In genomic region chr10:51196508-51197175, GRCh38 we compare ENCODE assay signal across 22 cellular contexts.
DNase-seq lines count a peak whose midpoint lies in the region; ATAC-seq and TF ChIP-seq lines count a peak whose summit lies in the region.
"Had no signal": no experiment of that assay in that cellular context is flagged by ENCODE, and none has a peak within 500 bp of the region (broad histone marks: within the 10 kb centered on the region; RNA-seq: fewer than 3 reads in every experiment).

No MANE protein-coding gene starts in this region.

- H3K9me3 ChIP-seq in PC-3 (ENCODE audit: low read length) (no peaks in the 10 kb centered on the region), mucosa of descending colon (no peaks in the 10 kb centered on the region)
- H3K9me3 ChIP-seq in CD4-positive, alpha-beta memory T cell (ENCODE audit: control insufficient read depth in 1 of 2, low read length in 2 of 2) = no peaks in the 10 kb centered on the region
- H3K9me3 ChIP-seq: BE2C; BLaER1 treated with 17β-estradiol and CSF1 and Interleukin-3, amounts not matched to agents 10 nM and 100 nM had no signal

- H3K4me1 ChIP-seq in PC-3 (ENCODE audit: insufficient read depth, low read length) (peaks cover 21% of the 10 kb centered on the region), mucosa of descending colon (ENCODE audit: low read depth) (peaks cover 8% of the 10 kb centered on the region)
- H3K4me1 ChIP-seq in CD4-positive, alpha-beta memory T cell (ENCODE audit: insufficient read depth, low read length) = no peaks in the 10 kb centered on the region
- H3K4me1 ChIP-seq: BE2C; BLaER1 treated with 17β-estradiol and CSF1 and Interleukin-3, amounts not matched to agents 10 nM and 100 nM had no signal

- H3K27ac Mint-ChIP-seq in CD4-positive, alpha-beta memory T cell = no peak overlapping the region
- H3K27ac Mint-ChIP-seq: CD14-positive monocyte; CD4-positive, alpha-beta T cell had no signal

- CTCF ChIA-PET in PC-3 (lab: Charles Lee) = interaction anchor here (0.6 to 1.1 kb wide), 3 partner anchors 65 to 124 kb away, joined by 3 to 4 read pairs (median 3); no protein-coding TSS in a partner anchor
- CTCF ChIA-PET in CD4-positive, alpha-beta memory T cell (lab: Charles Lee; ENCODE audit: partially characterized antibody) = no interaction called here

- peaks cover 0 to 4% (median 0%) of the 10 kb centered on the region in 8 donors for H3K9me3 Mint-ChIP-seq in CD4-positive, alpha-beta memory T cell

- peak overlapping the region; percentile 36 for H3K4me2 ChIP-seq in PC-3 (ENCODE audit: low read length)
- H3K4me2 ChIP-seq: BLaER1 treated with 17β-estradiol and CSF1 and Interleukin-3, amounts not matched to agents 10 nM and 100 nM had no signal

- POLR2A ChIA-PET in PC-3 (lab: Charles Lee; ENCODE audit: unreplicated experiment) = interaction anchor here (0.6 to 1.0 kb wide), 2 partner anchors 36 to 122 kb away, joined by 3 to 4 read pairs; partner anchors contain the start of gene PRKG1
- POLR2A ChIA-PET in CD4-positive, alpha-beta memory T cell (lab: Charles Lee; ENCODE audit: partially characterized antibody) = no interaction called here

- no peak overlapping the region for H3K9ac ChIP-seq in PC-3 (ENCODE audit: low read length)
- H3K9ac ChIP-seq: BLaER1 treated with 17β-estradiol and CSF1 and Interleukin-3, amounts not matched to agents 10 nM and 100 nM; GM23248 had no signal

- H3F3A ChIP-seq in PC-3 (ENCODE audit: low read length, unreplicated experiment) = no peaks in the 10 kb centered on the region

- no peaks in the 10 kb centered on the region for H3K4me1 Mint-ChIP-seq in CD4-positive, alpha-beta memory T cell
- H3K4me1 Mint-ChIP-seq: CD14-positive monocyte had no signal

- H3K9me2 ChIP-seq in PC-3 (replicated peaks; ENCODE audit: low read length) = no peaks in the 10 kb centered on the region

- no peak overlapping the region for H2AFZ ChIP-seq in PC-3 (ENCODE audit: low read length)
- H2AFZ ChIP-seq: GM23248 had no signal

- H3K4me3 ChIP-seq in PC-3 (ENCODE audit: low read length) (no peak overlapping the region), mucosa of descending colon (no peak overlapping the region)
- H3K4me3 ChIP-seq in CD4-positive, alpha-beta memory T cell (ENCODE audit: low read length in 2 of 2) = no peak overlapping the region
- H3K4me3 ChIP-seq: BLaER1 treated with 17β-estradiol and CSF1 and Interleukin-3, amounts not matched to agents 10 nM and 100 nM; GM12878; GM23248 had no signal

- no peaks in the 10 kb centered on the region for H3K27me3 ChIP-seq in PC-3 (ENCODE audit: low read length)
- H3K27me3 ChIP-seq in CD4-positive, alpha-beta memory T cell (ENCODE audit: insufficient read depth, low read length) = no peaks in the 10 kb centered on the region
- H3K27me3 ChIP-seq: BE2C; BLaER1 treated with 17β-estradiol and CSF1 and Interleukin-3, amounts not matched to agents 10 nM and 100 nM had no signal

- TF ChIP-seq CTCF in PC-3 (conservative IDR thresholded peaks at IDR 0.05; ENCODE audit: low read depth, low read length) = no peak
- TF ChIP-seq CTCF in mucosa of descending colon (IDR thresholded peaks at IDR 0.05) = no peak

- H3K4me3 Mint-ChIP-seq in CD4-positive, alpha-beta memory T cell = no peak overlapping the region
- H3K4me3 Mint-ChIP-seq: CD14-positive monocyte; CD4-positive, alpha-beta T cell had no signal

- peak; percentile 92 for ATAC-seq in PC-3
- ATAC-seq in left colon = peak; percentile 68
- peak; percentile 63 for ATAC-seq in mucosa of descending colon
- ATAC-seq: GM12878 had no signal

- intact Hi-C loops in PC-3 (cut with micrococcal nuclease) (loop anchor here (1.0 kb wide), 2 partner anchors 19 to 122 kb away; partner anchors contain the start of gene PRKG1), left colon (cut with DNase I, micrococcal nuclease) (no loop called here), mucosa of descending colon (cut with DNase I, micrococcal nuclease) (no loop called here)
- intact Hi-C loops in CD4-positive, alpha-beta memory T cell (cut with micrococcal nuclease) = no loop called here

- no peaks in the 10 kb centered on the region for H3K36me3 ChIP-seq in PC-3 (ENCODE audit: low read depth, low read length)
- H3K36me3 ChIP-seq in mucosa of descending colon (ENCODE audit: low read depth) = no peaks in the 10 kb centered on the region
- no peaks in the 10 kb centered on the region for H3K36me3 ChIP-seq in CD4-positive, alpha-beta memory T cell (ENCODE audit: insufficient read depth, low read length)
- H3K36me3 ChIP-seq: BE2C; BLaER1 treated with 17β-estradiol and CSF1 and Interleukin-3, amounts not matched to agents 10 nM and 100 nM had no signal

- no peaks in the 10 kb centered on the region for H3K27me3 Mint-ChIP-seq in CD4-positive, alpha-beta memory T cell
- H3K27me3 Mint-ChIP-seq: CD4-positive, alpha-beta T cell had no signal

- no peaks in the 10 kb centered on the region for H4K20me1 ChIP-seq in PC-3 (ENCODE audit: low read length)
- H4K20me1 ChIP-seq: BLaER1 treated with 17β-estradiol and CSF1 and Interleukin-3, amounts not matched to agents 10 nM and 100 nM had no signal

- DNase-seq in DMS53 (lab: John Stamatoyannopoulos, UW) (peak; percentile 63), PC-3 (peak; percentile 81), left colon (no peak), mucosa of descending colon (no peak), Ammon's horn (ENCODE audit: low spot score) (no peak), NCI-H2029 treated with DMSO at 0.1 percent for 48 hours (lab: John Stamatoyannopoulos, UW) (no peak), HuH-7 (ENCODE audit: low spot score) (no peak)
- DNase-seq in CD4-positive, alpha-beta memory T cell = no peak
- DNase-seq: BE2C; Calu3; CD4-positive, alpha-beta T cell; COR-L47; DMS79; EL; GDM1; GM23248; H7; HCEC 1CT had no signal

- no peak overlapping the region for H3K27ac ChIP-seq in PC-3 (ENCODE audit: low read length)
- no peak overlapping the region for H3K27ac ChIP-seq in CD4-positive, alpha-beta memory T cell (ENCODE audit: low read depth, low read length)
- H3K27ac ChIP-seq: 22Rv1; BLaER1 treated with 17β-estradiol and CSF1 and Interleukin-3, amounts not matched to agents 10 nM and 100 nM; GM23248 had no signal

- H3K79me2 ChIP-seq in PC-3 (ENCODE audit: low read length) = no peaks in the 10 kb centered on the region

- no TSS peak for BruUV-seq in PC-3 (replicated peaks; lab: Mats Ljungman, UMichigan)

- H3K36me3 Mint-ChIP-seq in CD4-positive, alpha-beta memory T cell = no peaks in the 10 kb centered on the region
- H3K36me3 Mint-ChIP-seq: CD14-positive monocyte had no signal

Comparison
In these comparisons a context has a peak if more than half of its experiments do, and no peak if none do; other contexts are left out.
1. DNase-seq: peak in DMS53 (single experiment) and PC-3 (single experiment); none in left colon (0 of 2), mucosa of descending colon (0 of 3), Ammon's horn (single experiment), NCI-H2029 treated with DMSO at 0.1 percent for 48 hours (single experiment), HuH-7 (single experiment) and CD4-positive, alpha-beta memory T cell (0 of 5).
2. Peak in every context shown above with its lines, with median percentiles within 50 percentile points of each other: ATAC-seq.